Comparison of ENCODE assay signal across 13 cellular contexts in the genomic region with DNA sequence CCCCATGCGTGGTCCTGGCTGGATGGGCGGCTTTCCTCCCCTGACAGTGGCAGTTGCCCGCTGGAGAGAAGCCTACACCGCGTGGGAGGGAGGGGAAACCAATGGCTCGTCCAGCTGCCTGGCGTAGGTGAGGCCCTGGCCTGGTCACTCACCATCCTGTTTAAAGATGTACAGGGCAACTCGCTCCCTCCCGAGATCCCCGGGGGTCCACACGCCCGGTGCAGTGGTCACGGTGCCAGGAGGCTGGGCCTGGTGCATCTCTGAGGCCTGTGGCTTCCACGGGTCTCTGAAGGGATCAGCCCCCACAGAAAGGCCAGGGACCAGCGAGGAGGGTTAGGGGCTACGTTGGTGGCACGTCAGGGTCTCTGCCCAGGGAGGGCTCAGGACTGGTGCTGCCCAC.
"Had no signal": no experiment of that assay in that cellular context is flagged by ENCODE, and none has a peak within 500 bp of the region (broad histone marks: within the 10 kb centered on the region; RNA-seq: fewer than 3 reads in every experiment).

No MANE protein-coding gene starts in this region.

- H3K4me3 Mint-ChIP-seq: activated naive CD4-positive, alpha-beta T cell treated with anti-CD3 and anti-CD28 coated beads for 36 hours; activated T-helper 17 cell treated with anti-CD3 and anti-CD28 coated beads, Interleukin-2, amount 50 U/mL, for 72 hours; mesothelial cell of epicardium had no signal

- H3K27ac ChIP-seq: epithelial cell of prostate, gastroesophageal sphincter, upper lobe of left lung had no signal

- H3K27me3 Mint-ChIP-seq: activated T-helper 17 cell treated with anti-CD3 and anti-CD28 coated beads, Interleukin-2, amount 50 U/mL, for 72 hours had no signal

- H3K9me3 ChIP-seq: gastroesophageal sphincter, upper lobe of left lung had no signal

- H3K27ac Mint-ChIP-seq: activated naive CD4-positive, alpha-beta T cell treated with anti-CD3 and anti-CD28 coated beads for 36 hours; activated T-helper 17 cell treated with anti-CD3 and anti-CD28 coated beads, Interleukin-2, amount 50 U/mL, for 72 hours had no signal

- ATAC-seq: activated T-helper 17 cell treated with anti-CD3 and anti-CD28 coated beads, Interleukin-2, amount 50 U/mL, for 72 hours; gastroesophageal sphincter; left ventricle myocardium superior had no signal

- H3K4me3 ChIP-seq: gastroesophageal sphincter, upper lobe of left lung had no signal

- H3K9me3 Mint-ChIP-seq: activated naive CD4-positive, alpha-beta T cell treated with anti-CD3 and anti-CD28 coated beads for 36 hours; activated T-helper 17 cell treated with anti-CD3 and anti-CD28 coated beads, Interleukin-2, amount 50 U/mL, for 72 hours; mesothelial cell of epicardium had no signal

- H3K27me3 ChIP-seq: gastroesophageal sphincter, upper lobe of left lung had no signal

- DNase-seq: activated CD4-positive, alpha-beta T cell treated with anti-CD3 and anti-CD28 coated beads, Interleukin-2, amount 50 U/mL, for 1 hour; activated T-cell treated with anti-CD3 and anti-CD28 coated beads for 4 hours; effector memory CD4-positive, alpha-beta T cell; kidney; left ventricle myocardium superior; stimulated activated CD4-positive, alpha-beta T cell treated with anti-CD3 and anti-CD28 coated beads, Interleukin-2, amount 100 ng/mL, for 24 hours; stimulated activated naive CD4-positive, alpha-beta T cell treated with Interleukin-2 at 50 U/mL for 16 hours had no signal
